Comparison of ENCODE assay signal across 8 cellular contexts in the genomic region with DNA sequence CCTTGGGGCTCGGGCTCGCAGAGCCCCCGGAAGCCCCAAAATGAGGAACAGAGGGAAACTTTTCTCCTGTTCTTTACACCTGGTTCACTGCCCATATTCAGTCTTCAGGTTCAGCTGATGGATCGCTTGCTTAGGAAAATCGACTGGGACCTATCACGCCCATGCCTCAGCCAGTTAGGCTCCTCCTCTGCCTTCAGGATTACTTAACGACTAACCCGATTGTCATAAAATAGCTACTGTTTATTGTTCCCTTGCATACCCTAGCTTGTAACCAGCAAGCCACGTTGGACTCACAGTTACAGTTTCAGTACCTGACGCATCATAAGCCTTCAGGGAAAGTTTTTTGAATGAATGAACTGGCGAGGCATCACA. TPM values are rescaled to one million over a fixed set of nuclear protein-coding genes. Genes with fewer than 3 reads are reported as not detected.
DNase-seq lines count a peak whose midpoint lies in the region; ATAC-seq, FAIRE-seq and TF ChIP-seq lines count a peak whose summit lies in the region.

No MANE protein-coding gene starts in this region.

- no peaks in the 10 kb centered on the region for H3K27me3 Mint-ChIP-seq in nephron progenitor cell (ENCODE audit: low read depth, poor library complexity)

- peak overlapping the region; percentile 93 for H3K4me3 Mint-ChIP-seq in nephron progenitor cell

- intact Hi-C loops in dorsolateral prefrontal cortex (cut with DNase I) = no loop called here

- TF ChIP-seq CTCF in dorsolateral prefrontal cortex (IDR thresholded peaks at IDR 0.05 in 54 of 56, conservative IDR thresholded peaks at IDR 0.05 in 2 of 56; ENCODE audit: low read depth in 1 of 56, partially characterized antibody in 56 of 56) = no peak
- TF ChIP-seq CTCF in nephron progenitor cell (IDR thresholded peaks at IDR 0.05) = no peak

- no peak for ATAC-seq in HG03565 (IDR thresholded peaks at IDR 0.05; ENCODE audit: unreplicated experiment)

- no peaks in the 10 kb centered on the region for H3K9me3 Mint-ChIP-seq in nephron progenitor cell

- peak overlapping the region; percentile 98 for H3K27ac Mint-ChIP-seq in nephron progenitor cell

- peak overlapping the region; percentile 65 to 100 (median 97) for H3K4me3 ChIP-seq in dorsolateral prefrontal cortex

- DNase-seq in GM04504 (ENCODE audit: low read depth) (peak; percentile 2), M059J (ENCODE audit: low read depth) (peak; percentile 37), dorsolateral prefrontal cortex (no peak), nephron progenitor cell (no peak), cortex of kidney (lab: John Stamatoyannopoulos, UW) (no peak), H54 (ENCODE audit: insufficient read length, low spot score) (no peak)
- no peak for DNase-seq in stimulated activated CD4-positive, alpha-beta T cell treated with anti-CD3 and anti-CD28 coated beads, Interleukin-4, amount 100 ng/mL, for 4 hours

- H3K27me3 ChIP-seq in dorsolateral prefrontal cortex = no peaks in the 10 kb centered on the region

- FAIRE-seq in H54 (lab: Jason Lieb, UNC) = no peak

- peaks cover 33% of the 10 kb centered on the region for H3K36me3 Mint-ChIP-seq in nephron progenitor cell (ENCODE audit: low read depth)

- peak overlapping the region in 56 of 59 donors; percentile 87 to 99 (median 96) for H3K27ac ChIP-seq in dorsolateral prefrontal cortex

- TF ChIP-seq POLR2A in H54 (IDR thresholded peaks at IDR 0.05; ENCODE audit: low read depth, low read length) = no peak

- peaks cover 19% of the 10 kb centered on the region for H3K4me1 Mint-ChIP-seq in nephron progenitor cell

RNA-seq across cellular contexts. Expression of a gene that starts 0.7 kb away (rescaled TPM):
- total RNA-seq in M059J (2014; rRNA removed; shearing (Covaris generic)) = 70.2 and 106 TPM in 2 replicates
- total RNA-seq in dorsolateral prefrontal cortex = 100 to 1,000 TPM; 130 to 197 (median 159) TPM

RNA-seq across cellular contexts. Expression of a gene that starts 33.9 kb away (rescaled TPM):
- total RNA-seq in M059J (2014; rRNA removed; shearing (Covaris generic)) = not detected in 2 replicates
- total RNA-seq in dorsolateral prefrontal cortex = 1 to 10 TPM in 5 of 120 experiments, under 1 TPM in 18, not detected in 97; 0.20 to 4.8 (median 0.59) TPM

RNA-seq across cellular contexts. Expression of a gene that starts 46.7 kb away (rescaled TPM):
- total RNA-seq in M059J (2014; rRNA removed; shearing (Covaris generic)) = 26.0 and 83.2 TPM in 2 replicates
- 10 to 100 TPM; 32.9 to 80.2 (median 52.9) TPM for total RNA-seq in dorsolateral prefrontal cortex

Comparison
In these comparisons a context has a peak if more than half of its experiments do, and no peak if none do; other contexts are left out.
1. DNase-seq: peak in GM04504 (single experiment) and M059J (single experiment); none in dorsolateral prefrontal cortex (0 of 10), nephron progenitor cell (single experiment), cortex of kidney (single experiment), H54 (single experiment) and stimulated activated CD4-positive, alpha-beta T cell treated with anti-CD3 and anti-CD28 coated beads, Interleukin-4, amount 100 ng/mL, for 4 hours (0 of 2).